Comparison of ENCODE assay signal across 1 cellular context in the genomic region with DNA sequence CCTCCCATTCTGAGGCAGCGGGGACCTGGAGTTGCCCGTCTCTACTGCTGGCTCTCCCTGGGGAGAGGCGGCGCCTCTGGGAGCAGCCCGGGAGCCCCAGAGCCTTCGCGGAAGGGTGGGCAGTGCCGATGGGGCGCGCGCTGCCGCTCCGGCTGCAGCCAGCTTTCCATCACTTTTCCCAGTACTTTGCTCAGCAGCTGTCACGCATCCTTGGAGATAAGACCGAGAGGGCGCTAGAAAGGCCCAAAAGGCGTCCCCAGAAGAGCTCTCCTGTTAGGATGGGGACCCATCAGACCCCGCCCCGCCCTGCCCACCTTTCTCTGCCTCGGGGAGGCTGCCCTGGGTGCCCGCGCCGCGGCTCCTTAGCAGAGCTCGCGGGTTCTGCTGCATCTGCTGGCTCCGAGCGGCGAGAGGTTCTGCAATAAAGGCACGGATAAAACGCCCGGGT.
TF ChIP-seq lines count a peak whose summit lies in the region.

No MANE protein-coding gene starts in this region.

TF ChIP-seq in GM23338, 12 proteins besides CTCF, POLR2A, EP300 and RAD21 (continued from another document):
- no peak for TF ChIP-seq ZNF114 (CRISPR knock-in tag; IDR thresholded peaks at IDR 0.05)
- no peak for TF ChIP-seq JUNB (IDR thresholded peaks at IDR 0.05; ENCODE audit: unreplicated experiment)
- TF ChIP-seq EZH2 (IDR thresholded peaks at IDR 0.05; ENCODE audit: low read depth, unreplicated experiment): peak; percentile 46
